Comparison of ENCODE assay signal across 1 cellular context in genomic region chr18:62766266-62766665, GRCh38.
TF ChIP-seq lines count a peak whose summit lies in the region.

No MANE protein-coding gene starts in this region.

TF ChIP-seq in GM23338, 12 proteins besides CTCF, POLR2A, EP300 and RAD21 (continued from another document):
- TF ChIP-seq ETS1 (IDR thresholded peaks at IDR 0.05) (no peak), EZH2phosphoT487 (IDR thresholded peaks at IDR 0.05; ENCODE audit: unreplicated experiment) (no peak), JUNB (IDR thresholded peaks at IDR 0.05; ENCODE audit: unreplicated experiment) (no peak), EZH2 (IDR thresholded peaks at IDR 0.05; ENCODE audit: low read depth, unreplicated experiment) (no peak), CREB1 (CRISPR knock-in tag; IDR thresholded peaks at IDR 0.05; ENCODE audit: low read depth) (no peak), ZNF114 (CRISPR knock-in tag; IDR thresholded peaks at IDR 0.05) (no peak), POLR2AphosphoS5 (IDR thresholded peaks at IDR 0.05; ENCODE audit: low read depth) (no peak), NANOG (IDR thresholded peaks at IDR 0.05; ENCODE audit: borderline replicate concordance) (no peak), STAT1 (IDR thresholded peaks at IDR 0.05; ENCODE audit: unreplicated experiment) (no peak)
- TF ChIP-seq, protein P1, sequence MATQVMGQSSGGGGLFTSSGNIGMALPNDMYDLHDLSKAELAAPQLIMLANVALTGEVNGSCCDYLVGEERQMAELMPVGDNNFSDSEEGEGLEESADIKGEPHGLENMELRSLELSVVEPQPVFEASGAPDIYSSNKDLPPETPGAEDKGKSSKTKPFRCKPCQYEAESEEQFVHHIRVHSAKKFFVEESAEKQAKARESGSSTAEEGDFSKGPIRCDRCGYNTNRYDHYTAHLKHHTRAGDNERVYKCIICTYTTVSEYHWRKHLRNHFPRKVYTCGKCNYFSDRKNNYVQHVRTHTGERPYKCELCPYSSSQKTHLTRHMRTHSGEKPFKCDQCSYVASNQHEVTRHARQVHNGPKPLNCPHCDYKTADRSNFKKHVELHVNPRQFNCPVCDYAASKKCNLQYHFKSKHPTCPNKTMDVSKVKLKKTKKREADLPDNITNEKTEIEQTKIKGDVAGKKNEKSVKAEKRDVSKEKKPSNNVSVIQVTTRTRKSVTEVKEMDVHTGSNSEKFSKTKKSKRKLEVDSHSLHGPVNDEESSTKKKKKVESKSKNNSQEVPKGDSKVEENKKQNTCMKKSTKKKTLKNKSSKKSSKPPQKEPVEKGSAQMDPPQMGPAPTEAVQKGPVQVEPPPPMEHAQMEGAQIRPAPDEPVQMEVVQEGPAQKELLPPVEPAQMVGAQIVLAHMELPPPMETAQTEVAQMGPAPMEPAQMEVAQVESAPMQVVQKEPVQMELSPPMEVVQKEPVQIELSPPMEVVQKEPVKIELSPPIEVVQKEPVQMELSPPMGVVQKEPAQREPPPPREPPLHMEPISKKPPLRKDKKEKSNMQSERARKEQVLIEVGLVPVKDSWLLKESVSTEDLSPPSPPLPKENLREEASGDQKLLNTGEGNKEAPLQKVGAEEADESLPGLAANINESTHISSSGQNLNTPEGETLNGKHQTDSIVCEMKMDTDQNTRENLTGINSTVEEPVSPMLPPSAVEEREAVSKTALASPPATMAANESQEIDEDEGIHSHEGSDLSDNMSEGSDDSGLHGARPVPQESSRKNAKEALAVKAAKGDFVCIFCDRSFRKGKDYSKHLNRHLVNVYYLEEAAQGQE (IDR thresholded peaks at IDR 0.05; ENCODE audit: unreplicated experiment): no peak
TF ChIP-seq in GM23338: peak in this region for 0.
